In genomic region chrX:12153317-12153716, GRCh38 we compare ENCODE assay signal across 37 cellular contexts. TPM values are rescaled to one million over a fixed set of nuclear protein-coding genes. Genes with fewer than 3 reads are reported as not detected.
"Had no signal": no experiment of that assay in that cellular context is flagged by ENCODE, and none has a peak within 500 bp of the region (broad histone marks: within the 10 kb centered on the region; RNA-seq: fewer than 3 reads in every experiment).

No MANE protein-coding gene starts in this region.

- H3K27me3 ChIP-seq: ascending aorta, cardiac muscle cell had no signal

- DNase-seq: activated B cell treated with CpG ODN at 0.5 μM for 24 hours; activated CD4-positive, alpha-beta memory T cell treated with anti-CD3 and anti-CD28 coated beads for 36 hours; activated CD4-positive, alpha-beta T cell treated with anti-CD3 and anti-CD28 coated beads for 4 hours; activated CD4-positive, alpha-beta T cell treated with anti-CD3 and anti-CD28 coated beads, Interleukin-2, amount 10 ng/mL, durations not matched to agents 24 days and 14 days; activated CD4-positive, alpha-beta T cell treated with anti-CD3 and anti-CD28 coated beads, Interleukin-2, amount 50 U/mL, for 1 hour; activated CD4-positive, alpha-beta T cell treated with anti-CD3 and anti-CD28 coated beads, Interleukin-2, amount 50 U/mL, for 4 hours; activated CD4-positive, CD25-positive, alpha-beta regulatory T cell treated with anti-CD3 and anti-CD28 coated beads, Interleukin-2, amount 50 U/mL, for 72 hours; activated CD8-positive, alpha-beta memory T cell treated with anti-CD3 and anti-CD28 coated beads, Interleukin-2, amount 50 U/mL, for 4 hours; activated CD8-positive, alpha-beta T cell treated with anti-CD3 and anti-CD28 coated beads for 36 hours; activated effector memory CD4-positive, alpha-beta T cell treated with Interleukin-2 at 50 U/mL for 16 hours; activated gamma-delta T cell; activated naive CD4-positive, alpha-beta T cell treated with anti-CD3 and anti-CD28 coated beads, Interleukin-2, amount 10 ng/mL, durations not matched to agents 7 days and 5 days; activated naive CD4-positive, alpha-beta T cell treated with Interleukin-2 at 50 U/mL for 16 hours; activated naive CD8-positive, alpha-beta T cell treated with anti-CD3 and anti-CD28 coated beads, Interleukin-2, amount 10 ng/mL, durations not matched to agents 7 days and 5 days; activated naive CD8-positive, alpha-beta T cell treated with anti-CD3 and anti-CD28 coated beads, Interleukin-2, amount 50 U/mL, for 24 hours; activated T-cell treated with anti-CD3 and anti-CD28 coated beads for 4 hours; activated T-cell treated with anti-CD3 and anti-CD28 coated beads, Interleukin-2, amount 50 U/mL, for 1 hour; activated T-cell treated with anti-CD3 and anti-CD28 coated beads, Interleukin-2, amount 50 U/mL, for 4 hours; amygdala; anterior cingulate cortex; caudate nucleus; T-helper 1 cell; T-helper 2 cell; T-helper 9 cell had no signal

- ATAC-seq: activated CD8-positive, alpha-beta T cell treated with anti-CD3 and anti-CD28 coated beads for 36 hours; activated naive CD8-positive, alpha-beta T cell treated with anti-CD3 and anti-CD28 coated beads, Interleukin-2, amount 50 U/mL, for 24 hours; activated T-cell treated with anti-CD3 and anti-CD28 coated beads, Interleukin-2, amount 50 U/mL, for 4 hours had no signal

- H3K36me3 ChIP-seq: ascending aorta, cardiac muscle cell had no signal

- H3K4me1 Mint-ChIP-seq: activated B cell treated with CpG ODN at 0.5 μM for 24 hours; activated CD4-positive, alpha-beta T cell treated with anti-CD3 and anti-CD28 coated beads, Interleukin-2, amount 10 ng/mL, durations not matched to agents 24 days and 14 days; activated naive CD4-positive, alpha-beta T cell treated with anti-CD3 and anti-CD28 coated beads, Interleukin-2, amount 10 ng/mL, durations not matched to agents 7 days and 5 days; activated naive CD4-positive, alpha-beta T cell treated with anti-CD3 and anti-CD28 coated beads, Interleukin-2, amount 50 U/mL, for 24 hours; activated naive CD8-positive, alpha-beta T cell treated with anti-CD3 and anti-CD28 coated beads, Interleukin-2, amount 10 ng/mL, durations not matched to agents 7 days and 5 days; activated naive CD8-positive, alpha-beta T cell treated with anti-CD3 and anti-CD28 coated beads, Interleukin-2, amount 50 U/mL, for 24 hours; brain; central memory CD8-positive, alpha-beta T cell had no signal

- FAIRE-seq: bronchial epithelial cell, TTC549 had no signal

- H3K36me3 Mint-ChIP-seq: activated CD4-positive, alpha-beta memory T cell treated with anti-CD3 and anti-CD28 coated beads for 36 hours; activated naive CD4-positive, alpha-beta T cell treated with anti-CD3 and anti-CD28 coated beads, Interleukin-2, amount 10 ng/mL, durations not matched to agents 7 days and 5 days; activated naive CD4-positive, alpha-beta T cell treated with anti-CD3 and anti-CD28 coated beads, Interleukin-2, amount 50 U/mL, for 24 hours; activated naive CD8-positive, alpha-beta T cell; activated naive CD8-positive, alpha-beta T cell treated with anti-CD3 and anti-CD28 coated beads, Interleukin-2, amount 10 ng/mL, durations not matched to agents 7 days and 5 days; brain had no signal

- H3K9me3 Mint-ChIP-seq: activated B cell treated with CpG ODN at 0.5 μM for 24 hours; activated CD4-positive, alpha-beta memory T cell treated with anti-CD3 and anti-CD28 coated beads for 36 hours; activated CD4-positive, alpha-beta T cell treated with anti-CD3 and anti-CD28 coated beads, Interleukin-2, amount 10 ng/mL, durations not matched to agents 24 days and 14 days; activated CD8-positive, alpha-beta T cell treated with anti-CD3 and anti-CD28 coated beads for 36 hours; activated naive CD4-positive, alpha-beta T cell treated with anti-CD3 and anti-CD28 coated beads, Interleukin-2, amount 10 ng/mL, durations not matched to agents 7 days and 5 days; activated naive CD4-positive, alpha-beta T cell treated with anti-CD3 and anti-CD28 coated beads, Interleukin-2, amount 50 U/mL, for 24 hours; activated naive CD8-positive, alpha-beta T cell treated with anti-CD3 and anti-CD28 coated beads, Interleukin-2, amount 10 ng/mL, durations not matched to agents 7 days and 5 days; activated naive CD8-positive, alpha-beta T cell treated with anti-CD3 and anti-CD28 coated beads, Interleukin-2, amount 50 U/mL, for 24 hours; activated T-cell treated with anti-CD3 and anti-CD28 coated beads, Interleukin-2, amount 50 U/mL, for 4 hours; activated T-helper 2 cell treated with anti-CD3 and anti-CD28 coated beads, Interferon-gamma antibody, Interleukin-2, Interleukin-4, amounts not matched to agents 10 μg/mL and 5 μg/mL and 100 μg/mL, durations not matched to agents 14 hours and 24 hours and 36 hours; brain; central memory CD8-positive, alpha-beta T cell; T-helper 1 cell treated with Interleukin-12 subunit alpha and Interleukin-12 subunit beta and Interleukin-4 antibody, amounts not matched to agents 30 μg/mL and 1 μg/mL, for 36 hours; T-helper 2 cell treated with Interferon-gamma antibody and Interleukin-4, amounts not matched to agents 5 μg/mL and 100 μg/mL, for 36 hours had no signal

- H3K27ac Mint-ChIP-seq: activated B cell treated with CpG ODN at 0.5 μM for 24 hours; activated CD4-positive, alpha-beta memory T cell treated with anti-CD3 and anti-CD28 coated beads for 36 hours; activated CD4-positive, alpha-beta T cell treated with anti-CD3 and anti-CD28 coated beads, Interleukin-2, amount 10 ng/mL, durations not matched to agents 24 days and 14 days; activated CD8-positive, alpha-beta T cell treated with anti-CD3 and anti-CD28 coated beads for 36 hours; activated naive CD4-positive, alpha-beta T cell treated with anti-CD3 and anti-CD28 coated beads, Interleukin-2, amount 10 ng/mL, durations not matched to agents 7 days and 5 days; activated naive CD4-positive, alpha-beta T cell treated with anti-CD3 and anti-CD28 coated beads, Interleukin-2, amount 50 U/mL, for 24 hours; activated naive CD8-positive, alpha-beta T cell; activated naive CD8-positive, alpha-beta T cell treated with anti-CD3 and anti-CD28 coated beads, Interleukin-2, amount 10 ng/mL, durations not matched to agents 7 days and 5 days; activated naive CD8-positive, alpha-beta T cell treated with anti-CD3 and anti-CD28 coated beads, Interleukin-2, amount 50 U/mL, for 24 hours; activated T-helper 2 cell treated with anti-CD3 and anti-CD28 coated beads, Interferon-gamma antibody, Interleukin-2, Interleukin-4, amounts not matched to agents 10 μg/mL and 5 μg/mL and 100 μg/mL, durations not matched to agents 14 hours and 24 hours and 36 hours; brain; T-helper 1 cell treated with Interleukin-12 subunit alpha and Interleukin-12 subunit beta and Interleukin-4 antibody, amounts not matched to agents 30 μg/mL and 1 μg/mL, for 36 hours; T-helper 2 cell treated with Interferon-gamma antibody and Interleukin-4, amounts not matched to agents 5 μg/mL and 100 μg/mL, for 36 hours had no signal

- H3K27ac ChIP-seq: ascending aorta, cardiac muscle cell, VCaP had no signal

- H3K27me3 Mint-ChIP-seq: activated B cell treated with CpG ODN at 0.5 μM for 24 hours; activated CD4-positive, alpha-beta memory T cell treated with anti-CD3 and anti-CD28 coated beads for 36 hours; activated CD4-positive, alpha-beta T cell treated with anti-CD3 and anti-CD28 coated beads, Interleukin-2, amount 10 ng/mL, durations not matched to agents 24 days and 14 days; activated CD8-positive, alpha-beta T cell treated with anti-CD3 and anti-CD28 coated beads for 36 hours; activated naive CD4-positive, alpha-beta T cell treated with anti-CD3 and anti-CD28 coated beads, Interleukin-2, amount 10 ng/mL, durations not matched to agents 7 days and 5 days; activated naive CD4-positive, alpha-beta T cell treated with anti-CD3 and anti-CD28 coated beads, Interleukin-2, amount 50 U/mL, for 24 hours; activated naive CD8-positive, alpha-beta T cell; activated naive CD8-positive, alpha-beta T cell treated with anti-CD3 and anti-CD28 coated beads, Interleukin-2, amount 10 ng/mL, durations not matched to agents 7 days and 5 days; activated naive CD8-positive, alpha-beta T cell treated with anti-CD3 and anti-CD28 coated beads, Interleukin-2, amount 50 U/mL, for 24 hours; central memory CD8-positive, alpha-beta T cell had no signal

- H3K4me1 ChIP-seq: ascending aorta had no signal

- H3K4me3 Mint-ChIP-seq: activated B cell treated with CpG ODN at 0.5 μM for 24 hours; activated CD4-positive, alpha-beta memory T cell treated with anti-CD3 and anti-CD28 coated beads for 36 hours; activated CD4-positive, alpha-beta T cell treated with anti-CD3 and anti-CD28 coated beads, Interleukin-2, amount 10 ng/mL, durations not matched to agents 24 days and 14 days; activated CD8-positive, alpha-beta T cell treated with anti-CD3 and anti-CD28 coated beads for 36 hours; activated naive CD4-positive, alpha-beta T cell treated with anti-CD3 and anti-CD28 coated beads, Interleukin-2, amount 10 ng/mL, durations not matched to agents 7 days and 5 days; activated naive CD4-positive, alpha-beta T cell treated with anti-CD3 and anti-CD28 coated beads, Interleukin-2, amount 50 U/mL, for 24 hours; activated naive CD8-positive, alpha-beta T cell; activated naive CD8-positive, alpha-beta T cell treated with anti-CD3 and anti-CD28 coated beads, Interleukin-2, amount 10 ng/mL, durations not matched to agents 7 days and 5 days; activated naive CD8-positive, alpha-beta T cell treated with anti-CD3 and anti-CD28 coated beads, Interleukin-2, amount 50 U/mL, for 24 hours; activated T-cell treated with anti-CD3 and anti-CD28 coated beads, Interleukin-2, amount 50 U/mL, for 4 hours; brain; central memory CD8-positive, alpha-beta T cell; T-helper 1 cell treated with Interleukin-12 subunit alpha and Interleukin-12 subunit beta and Interleukin-4 antibody, amounts not matched to agents 30 μg/mL and 1 μg/mL, for 36 hours; T-helper 2 cell treated with Interferon-gamma antibody and Interleukin-4, amounts not matched to agents 5 μg/mL and 100 μg/mL, for 36 hours had no signal

- H3K9me3 ChIP-seq: ascending aorta had no signal

- H3K4me3 ChIP-seq: ascending aorta, cardiac muscle cell had no signal

RNA-seq across cellular contexts. Expression of gene FRMPD4, which starts 15.0 kb away (rescaled TPM):
- total RNA-seq: activated B cell treated with CpG ODN at 0.5 μM for 24 hours; activated CD4-positive, alpha-beta memory T cell treated with anti-CD3 and anti-CD28 coated beads for 36 hours; activated CD4-positive, alpha-beta T cell treated with anti-CD3 and anti-CD28 coated beads, Interleukin-2, amount 10 ng/mL, durations not matched to agents 24 days and 14 days; activated CD8-positive, alpha-beta memory T cell treated with anti-CD3 and anti-CD28 coated beads for 36 hours; activated CD8-positive, alpha-beta T cell treated with anti-CD3 and anti-CD28 coated beads for 36 hours; activated naive CD8-positive, alpha-beta T cell treated with anti-CD3 and anti-CD28 coated beads, Interleukin-2, amount 10 ng/mL, durations not matched to agents 7 days and 5 days; activated T-cell treated with anti-CD3 and anti-CD28 coated beads, Interleukin-2, amount 50 U/mL, for 4 hours; activated T-helper 2 cell treated with anti-CD3 and anti-CD28 coated beads, Interferon-gamma antibody, Interleukin-2, Interleukin-4, amounts not matched to agents 10 μg/mL and 5 μg/mL and 100 μg/mL, durations not matched to agents 14 hours and 24 hours and 36 hours; ascending aorta had no signal
